ENCODE assay signal across 1 cellular context in the genomic region with DNA sequence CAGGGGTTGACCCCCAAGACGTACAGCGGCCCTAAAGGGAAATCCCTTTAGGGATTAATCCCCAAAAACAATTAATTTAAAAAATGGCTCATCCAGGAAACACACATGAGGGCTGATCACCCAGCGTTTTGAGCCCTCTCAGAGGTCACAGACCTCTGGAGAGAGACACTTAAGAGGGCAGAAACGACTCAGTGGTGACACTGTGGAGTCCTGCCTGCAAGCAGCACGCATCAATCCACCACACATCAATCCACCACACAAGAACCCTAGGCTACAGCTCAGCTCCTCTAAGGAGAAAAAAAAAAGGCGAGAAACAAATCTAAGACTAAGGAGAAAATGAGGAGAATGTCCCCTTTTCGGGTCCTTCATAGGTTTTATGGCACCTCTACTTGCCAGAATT.
TF ChIP-seq lines count a peak whose summit lies in the region.

No MANE protein-coding gene starts in this region.

TF ChIP-seq in GM23338, 12 proteins besides CTCF, POLR2A, EP300 and RAD21 (continued from another document):
- TF ChIP-seq, protein P1, sequence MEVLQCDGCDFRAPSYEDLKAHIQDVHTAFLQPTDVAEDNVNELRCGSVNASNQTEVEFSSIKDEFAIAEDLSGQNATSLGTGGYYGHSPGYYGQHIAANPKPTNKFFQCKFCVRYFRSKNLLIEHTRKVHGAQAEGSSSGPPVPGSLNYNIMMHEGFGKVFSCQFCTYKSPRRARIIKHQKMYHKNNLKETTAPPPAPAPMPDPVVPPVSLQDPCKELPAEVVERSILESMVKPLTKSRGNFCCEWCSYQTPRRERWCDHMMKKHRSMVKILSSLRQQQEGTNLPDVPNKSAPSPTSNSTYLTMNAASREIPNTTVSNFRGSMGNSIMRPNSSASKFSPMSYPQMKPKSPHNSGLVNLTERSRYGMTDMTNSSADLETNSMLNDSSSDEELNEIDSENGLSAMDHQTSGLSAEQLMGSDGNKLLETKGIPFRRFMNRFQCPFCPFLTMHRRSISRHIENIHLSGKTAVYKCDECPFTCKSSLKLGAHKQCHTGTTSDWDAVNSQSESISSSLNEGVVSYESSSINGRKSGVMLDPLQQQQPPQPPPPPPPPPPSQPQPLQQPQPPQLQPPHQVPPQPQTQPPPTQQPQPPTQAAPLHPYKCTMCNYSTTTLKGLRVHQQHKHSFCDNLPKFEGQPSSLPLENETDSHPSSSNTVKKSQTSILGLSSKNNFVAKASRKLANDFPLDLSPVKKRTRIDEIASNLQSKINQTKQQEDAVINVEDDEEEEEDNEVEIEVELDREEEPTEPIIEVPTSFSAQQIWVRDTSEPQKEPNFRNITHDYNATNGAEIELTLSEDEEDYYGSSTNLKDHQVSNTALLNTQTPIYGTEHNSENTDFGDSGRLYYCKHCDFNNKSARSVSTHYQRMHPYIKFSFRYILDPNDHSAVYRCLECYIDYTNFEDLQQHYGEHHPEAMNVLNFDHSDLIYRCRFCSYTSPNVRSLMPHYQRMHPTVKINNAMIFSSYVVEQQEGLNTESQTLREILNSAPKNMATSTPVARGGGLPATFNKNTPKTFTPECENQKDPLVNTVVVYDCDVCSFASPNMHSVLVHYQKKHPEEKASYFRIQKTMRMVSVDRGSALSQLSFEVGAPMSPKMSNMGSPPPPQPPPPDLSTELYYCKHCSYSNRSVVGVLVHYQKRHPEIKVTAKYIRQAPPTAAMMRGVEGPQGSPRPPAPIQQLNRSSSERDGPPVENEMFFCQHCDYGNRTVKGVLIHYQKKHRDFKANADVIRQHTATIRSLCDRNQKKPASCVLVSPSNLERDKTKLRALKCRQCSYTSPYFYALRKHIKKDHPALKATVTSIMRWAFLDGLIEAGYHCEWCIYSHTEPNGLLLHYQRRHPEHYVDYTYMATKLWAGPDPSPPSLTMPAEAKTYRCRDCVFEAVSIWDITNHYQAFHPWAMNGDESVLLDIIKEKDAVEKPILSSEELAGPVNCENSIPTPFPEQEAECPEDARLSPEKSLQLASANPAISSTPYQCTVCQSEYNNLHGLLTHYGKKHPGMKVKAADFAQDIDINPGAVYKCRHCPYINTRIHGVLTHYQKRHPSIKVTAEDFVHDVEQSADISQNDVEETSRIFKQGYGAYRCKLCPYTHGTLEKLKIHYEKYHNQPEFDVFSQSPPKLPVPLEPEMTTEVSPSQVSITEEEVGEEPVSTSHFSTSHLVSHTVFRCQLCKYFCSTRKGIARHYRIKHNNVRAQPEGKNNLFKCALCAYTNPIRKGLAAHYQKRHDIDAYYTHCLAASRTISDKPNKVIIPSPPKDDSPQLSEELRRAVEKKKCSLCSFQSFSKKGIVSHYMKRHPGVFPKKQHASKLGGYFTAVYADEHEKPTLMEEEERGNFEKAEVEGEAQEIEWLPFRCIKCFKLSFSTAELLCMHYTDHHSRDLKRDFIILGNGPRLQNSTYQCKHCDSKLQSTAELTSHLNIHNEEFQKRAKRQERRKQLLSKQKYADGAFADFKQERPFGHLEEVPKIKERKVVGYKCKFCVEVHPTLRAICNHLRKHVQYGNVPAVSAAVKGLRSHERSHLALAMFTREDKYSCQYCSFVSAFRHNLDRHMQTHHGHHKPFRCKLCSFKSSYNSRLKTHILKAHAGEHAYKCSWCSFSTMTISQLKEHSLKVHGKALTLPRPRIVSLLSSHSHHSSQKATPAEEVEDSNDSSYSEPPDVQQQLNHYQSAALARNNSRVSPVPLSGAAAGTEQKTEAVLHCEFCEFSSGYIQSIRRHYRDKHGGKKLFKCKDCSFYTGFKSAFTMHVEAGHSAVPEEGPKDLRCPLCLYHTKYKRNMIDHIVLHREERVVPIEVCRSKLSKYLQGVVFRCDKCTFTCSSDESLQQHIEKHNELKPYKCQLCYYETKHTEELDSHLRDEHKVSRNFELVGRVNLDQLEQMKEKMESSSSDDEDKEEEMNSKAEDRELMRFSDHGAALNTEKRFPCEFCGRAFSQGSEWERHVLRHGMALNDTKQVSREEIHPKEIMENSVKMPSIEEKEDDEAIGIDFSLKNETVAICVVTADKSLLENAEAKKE (CRISPR knock-in tag; IDR thresholded peaks at IDR 0.05): no peak
- TF ChIP-seq EZH2phosphoT487 (IDR thresholded peaks at IDR 0.05; ENCODE audit: unreplicated experiment) (no peak), STAT1 (IDR thresholded peaks at IDR 0.05; ENCODE audit: unreplicated experiment) (no peak), NANOG (IDR thresholded peaks at IDR 0.05; ENCODE audit: borderline replicate concordance) (no peak), POLR2AphosphoS5 (IDR thresholded peaks at IDR 0.05; ENCODE audit: low read depth) (no peak), ZNF114 (CRISPR knock-in tag; IDR thresholded peaks at IDR 0.05) (no peak), JUNB (IDR thresholded peaks at IDR 0.05; ENCODE audit: unreplicated experiment) (no peak), EZH2 (IDR thresholded peaks at IDR 0.05; ENCODE audit: low read depth, unreplicated experiment) (no peak), ZNF331 (CRISPR knock-in tag; IDR thresholded peaks at IDR 0.05; ENCODE audit: low read depth) (no peak)
- TF ChIP-seq, protein P2, sequence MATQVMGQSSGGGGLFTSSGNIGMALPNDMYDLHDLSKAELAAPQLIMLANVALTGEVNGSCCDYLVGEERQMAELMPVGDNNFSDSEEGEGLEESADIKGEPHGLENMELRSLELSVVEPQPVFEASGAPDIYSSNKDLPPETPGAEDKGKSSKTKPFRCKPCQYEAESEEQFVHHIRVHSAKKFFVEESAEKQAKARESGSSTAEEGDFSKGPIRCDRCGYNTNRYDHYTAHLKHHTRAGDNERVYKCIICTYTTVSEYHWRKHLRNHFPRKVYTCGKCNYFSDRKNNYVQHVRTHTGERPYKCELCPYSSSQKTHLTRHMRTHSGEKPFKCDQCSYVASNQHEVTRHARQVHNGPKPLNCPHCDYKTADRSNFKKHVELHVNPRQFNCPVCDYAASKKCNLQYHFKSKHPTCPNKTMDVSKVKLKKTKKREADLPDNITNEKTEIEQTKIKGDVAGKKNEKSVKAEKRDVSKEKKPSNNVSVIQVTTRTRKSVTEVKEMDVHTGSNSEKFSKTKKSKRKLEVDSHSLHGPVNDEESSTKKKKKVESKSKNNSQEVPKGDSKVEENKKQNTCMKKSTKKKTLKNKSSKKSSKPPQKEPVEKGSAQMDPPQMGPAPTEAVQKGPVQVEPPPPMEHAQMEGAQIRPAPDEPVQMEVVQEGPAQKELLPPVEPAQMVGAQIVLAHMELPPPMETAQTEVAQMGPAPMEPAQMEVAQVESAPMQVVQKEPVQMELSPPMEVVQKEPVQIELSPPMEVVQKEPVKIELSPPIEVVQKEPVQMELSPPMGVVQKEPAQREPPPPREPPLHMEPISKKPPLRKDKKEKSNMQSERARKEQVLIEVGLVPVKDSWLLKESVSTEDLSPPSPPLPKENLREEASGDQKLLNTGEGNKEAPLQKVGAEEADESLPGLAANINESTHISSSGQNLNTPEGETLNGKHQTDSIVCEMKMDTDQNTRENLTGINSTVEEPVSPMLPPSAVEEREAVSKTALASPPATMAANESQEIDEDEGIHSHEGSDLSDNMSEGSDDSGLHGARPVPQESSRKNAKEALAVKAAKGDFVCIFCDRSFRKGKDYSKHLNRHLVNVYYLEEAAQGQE (IDR thresholded peaks at IDR 0.05; ENCODE audit: unreplicated experiment): no peak
- TF ChIP-seq, protein P3, sequence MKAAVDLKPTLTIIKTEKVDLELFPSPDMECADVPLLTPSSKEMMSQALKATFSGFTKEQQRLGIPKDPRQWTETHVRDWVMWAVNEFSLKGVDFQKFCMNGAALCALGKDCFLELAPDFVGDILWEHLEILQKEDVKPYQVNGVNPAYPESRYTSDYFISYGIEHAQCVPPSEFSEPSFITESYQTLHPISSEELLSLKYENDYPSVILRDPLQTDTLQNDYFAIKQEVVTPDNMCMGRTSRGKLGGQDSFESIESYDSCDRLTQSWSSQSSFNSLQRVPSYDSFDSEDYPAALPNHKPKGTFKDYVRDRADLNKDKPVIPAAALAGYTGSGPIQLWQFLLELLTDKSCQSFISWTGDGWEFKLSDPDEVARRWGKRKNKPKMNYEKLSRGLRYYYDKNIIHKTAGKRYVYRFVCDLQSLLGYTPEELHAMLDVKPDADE (IDR thresholded peaks at IDR 0.05): no peak
